In genomic region chr15:63233667-63234419, GRCh38 we compare ENCODE assay signal across 9 cellular contexts. TPM values are rescaled to one million over a fixed set of nuclear protein-coding genes. Genes with fewer than 3 reads are reported as not detected.
DNase-seq lines count a peak whose midpoint lies in the region; ATAC-seq, FAIRE-seq and TF ChIP-seq lines count a peak whose summit lies in the region.
"Had no signal": no experiment of that assay in that cellular context is flagged by ENCODE, and none has a peak within 500 bp of the region (broad histone marks: within the 10 kb centered on the region; RNA-seq: fewer than 3 reads in every experiment).

No MANE protein-coding gene starts in this region.

- no peak for TF ChIP-seq POLR2A in uterus (IDR thresholded peaks at IDR 0.05)

- peak; percentile 16 for ATAC-seq in mucosa of descending colon

- intact Hi-C loops in mucosa of descending colon (cut with DNase I, micrococcal nuclease): no loop called here
- intact Hi-C loops in uterus (cut with DNase I; ENCODE audit: low total_unique reads): no loop called here

- H3K27me3 ChIP-seq in bronchial epithelial cell (ENCODE audit: control insufficient read depth, insufficient read depth, low read length) (no peaks in the 10 kb centered on the region), uterus (no peaks in the 10 kb centered on the region), H7 (ENCODE audit: control insufficient read depth, insufficient read depth, low read length) (no peaks in the 10 kb centered on the region)

- peaks cover 12% of the 10 kb centered on the region for H3K4me1 ChIP-seq in mucosa of descending colon (ENCODE audit: low read depth)
- no peaks in the 10 kb centered on the region for H3K4me1 ChIP-seq in uterus

- TF ChIP-seq CTCF in bronchial epithelial cell (IDR thresholded peaks at IDR 0.05; ENCODE audit: insufficient read depth, low read length, severe bottlenecking): no peak
- TF ChIP-seq CTCF in mucosa of descending colon (IDR thresholded peaks at IDR 0.05): no peak
- TF ChIP-seq CTCF in uterus (IDR thresholded peaks at IDR 0.05): no peak

- H3K27ac Mint-ChIP-seq in activated naive CD4-positive, alpha-beta T cell treated with anti-CD3 and anti-CD28 coated beads, Interleukin-2, amount 50 U/mL, for 24 hours: peak overlapping the region; percentile 35

- H3K9me3 ChIP-seq in mucosa of descending colon (no peaks in the 10 kb centered on the region), uterus (no peaks in the 10 kb centered on the region)

- H3K36me3 ChIP-seq in bronchial epithelial cell (ENCODE audit: control insufficient read depth, insufficient read depth, low read length) (no peaks in the 10 kb centered on the region), mucosa of descending colon (ENCODE audit: low read depth) (no peaks in the 10 kb centered on the region), uterus (no peaks in the 10 kb centered on the region), H7 (replicated peaks; ENCODE audit: control insufficient read depth, insufficient read depth, low read length) (no peaks in the 10 kb centered on the region)

- H3K27me3 Mint-ChIP-seq in activated naive CD4-positive, alpha-beta T cell treated with anti-CD3 and anti-CD28 coated beads, Interleukin-2, amount 50 U/mL, for 24 hours: no peaks in the 10 kb centered on the region

- H3K4me3 Mint-ChIP-seq in activated naive CD4-positive, alpha-beta T cell treated with anti-CD3 and anti-CD28 coated beads, Interleukin-2, amount 50 U/mL, for 24 hours: peak overlapping the region; percentile 55

- DNase-seq in activated naive CD4-positive, alpha-beta T cell treated with anti-CD3 and anti-CD28 coated beads, Interleukin-2, amount 50 U/mL, for 16 hours: no peak
- DNase-seq in bronchial epithelial cell (ENCODE audit: low read depth) (peak; percentile 72), mucosa of descending colon (no peak), uterus (no peak), H7 (no peak), cortex of kidney (lab: John Stamatoyannopoulos, UW) (no peak), NCI-H510A treated with DMSO at 0.1 percent for 48 hours (lab: John Stamatoyannopoulos, UW) (no peak)
- DNase-seq: DMS79 treated with DMSO at 0.1 percent for 48 hours had no signal

- H3K4me3 ChIP-seq in bronchial epithelial cell (ENCODE audit: low read depth, low read length) (no peak overlapping the region), mucosa of descending colon (no peak overlapping the region), uterus (no peak overlapping the region), H7 (ENCODE audit: insufficient read depth, low read depth, low read length) (no peak overlapping the region)

- peak overlapping the region; percentile 33 to 63 for H3K27ac ChIP-seq in uterus

- no peak for FAIRE-seq in bronchial epithelial cell (lab: Jason Lieb, UNC)

- peaks cover 19% of the 10 kb centered on the region for H3K36me3 Mint-ChIP-seq in activated naive CD4-positive, alpha-beta T cell treated with anti-CD3 and anti-CD28 coated beads, Interleukin-2, amount 50 U/mL, for 24 hours

- peaks cover 5% of the 10 kb centered on the region for H3K9me3 Mint-ChIP-seq in activated naive CD4-positive, alpha-beta T cell treated with anti-CD3 and anti-CD28 coated beads, Interleukin-2, amount 50 U/mL, for 24 hours

- peaks cover 84% of the 10 kb centered on the region for H3K4me1 Mint-ChIP-seq in activated naive CD4-positive, alpha-beta T cell treated with anti-CD3 and anti-CD28 coated beads, Interleukin-2, amount 50 U/mL, for 24 hours

RNA-seq across cellular contexts. Expression of gene APH1B, which starts 43.6 kb away (rescaled TPM):
- total RNA-seq in bronchial epithelial cell: 4.1 and 4.7 TPM in 2 replicates
- total RNA-seq in mucosa of descending colon: 10 to 100 TPM in 2 of 3 donors, 1 to 10 TPM in 1; 6.1 to 12.7 (median 11.4) TPM
- total RNA-seq in uterus: 10 to 100 TPM; 20.0 to 35.9 (median 27.2) TPM
- 5.8 and 7.1 TPM in 2 replicates for total RNA-seq in H7 (2014; rRNA removed; shearing (Covaris generic))

RNA-seq across cellular contexts. Expression of gene RAB8B, which starts 44.4 kb away (rescaled TPM):
- total RNA-seq in bronchial epithelial cell (18.7 and 23.0 TPM in 2 replicates), mucosa of descending colon (10 to 100 TPM in 2 of 3 donors, 1 to 10 TPM in 1; 7.4 to 26.4 (median 18.3) TPM), uterus (100 to 1,000 TPM in 1 of 4 donors, 10 to 100 TPM in 3; 47.6 to 179 (median 67.1) TPM)
- total RNA-seq in H7 (2014; rRNA removed; shearing (Covaris generic)): 27.2 and 31.2 TPM in 2 replicates
